In the genomic region with DNA sequence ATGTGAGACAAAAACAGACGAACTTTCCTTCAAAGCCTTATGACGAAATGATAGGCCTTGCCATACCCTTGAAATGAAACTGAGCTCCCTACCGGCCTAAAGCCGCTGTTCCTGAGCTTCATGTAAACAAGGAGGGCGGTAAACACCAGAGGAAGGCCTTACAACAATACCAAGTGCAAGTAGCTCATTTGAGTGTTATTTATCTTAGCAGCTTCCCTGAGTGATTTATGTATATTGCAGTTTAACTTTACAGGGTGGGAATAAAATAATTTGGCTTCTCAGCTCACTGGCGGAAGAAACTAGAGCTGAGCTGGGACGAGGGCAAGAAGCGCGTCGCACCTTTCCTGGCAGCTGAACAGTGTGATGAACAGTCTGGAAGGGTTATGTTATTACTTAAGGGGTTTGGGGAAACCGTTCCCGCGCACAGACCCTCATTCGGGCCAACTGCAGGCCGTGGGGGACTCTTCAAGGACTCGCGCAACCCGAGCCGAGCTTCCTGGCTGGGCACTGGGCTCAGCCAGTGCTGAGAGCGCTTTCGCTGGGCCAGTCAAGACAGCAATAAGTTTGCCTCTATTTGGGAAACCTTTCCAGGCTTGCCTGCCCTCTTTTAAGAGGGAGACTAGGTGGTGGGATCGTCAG, we compare ENCODE assay signal across 8 cellular contexts.
DNase-seq lines count a peak whose midpoint lies in the region; ATAC-seq, FAIRE-seq and TF ChIP-seq lines count a peak whose summit lies in the region.

No MANE protein-coding gene starts in this region.

- peak overlapping the region; percentile 91 for H3K27ac ChIP-seq in AG04450 (ENCODE audit: low read depth, low read length)

- peaks cover 40% of the 10 kb centered on the region for H3K27me3 ChIP-seq in AG04450 (ENCODE audit: control insufficient read depth, insufficient read depth, low read length)

- H3K27ac Mint-ChIP-seq in neural crest cell (ENCODE audit: unreplicated experiment) = no peak overlapping the region

- no peak for TF ChIP-seq POLR2A in GM12891 (IDR thresholded peaks at IDR 0.05; ENCODE audit: low read depth, low read length)

- H3K4me1 Mint-ChIP-seq in neural crest cell = peaks cover 68% of the 10 kb centered on the region

- H3K4me3 Mint-ChIP-seq in neural crest cell = peak overlapping the region; percentile 89

- no peak for TF ChIP-seq CTCF in AG04450 (IDR thresholded peaks at IDR 0.05; ENCODE audit: low read depth, low read length)
- no peak for TF ChIP-seq CTCF in neural crest cell (conservative IDR thresholded peaks at IDR 0.05)

- peaks cover 27% of the 10 kb centered on the region; the same call in 1 of the 2 replicates for H3K9me3 ChIP-seq in AG04450 (ENCODE audit: control insufficient read depth, insufficient read depth, low read length)

- CTCF ChIA-PET in AG04450 (lab: Charles Lee) = interaction anchor here (0.8 to 0.9 kb wide), 2 partner anchors 12 to 128 kb away, joined by 3 read pairs; no protein-coding TSS in a partner anchor

- no peak for DNase-seq in AG04450 (ENCODE audit: low read depth, low spot score)
- DNase-seq in GM12891 (ENCODE audit: insufficient read length, low spot score) = no peak
- DNase-seq in RPMI8226 = peak; percentile 51
- peak; percentile 14 for DNase-seq in effector CD4-positive, alpha-beta T cell
- no peak for DNase-seq in neural crest cell (ENCODE audit: low read depth, low spot score)
- DNase-seq in 8988T = no peak
- DNase-seq in NCI-H524 treated with DMSO at 0.1 percent for 48 hours (lab: John Stamatoyannopoulos, UW) = no peak

- H3K27me3 Mint-ChIP-seq in neural crest cell (ENCODE audit: low read depth) = peaks cover 82% of the 10 kb centered on the region

- peak overlapping the region; percentile 88 for H3K4me3 ChIP-seq in AG04450 (ENCODE audit: low read depth, low read length)

- no peak for ATAC-seq in HG03196 (IDR thresholded peaks at IDR 0.05; ENCODE audit: unreplicated experiment)

- POLR2A ChIA-PET in AG04450 (lab: Yijun Ruan, JAX) = interaction anchor here (1.6 kb wide), 1 partner anchor 417 kb away, joined by 3 read pairs; no protein-coding TSS in a partner anchor

- peak; percentile 48 for FAIRE-seq in GM12891 (lab: Jason Lieb, UNC)

- no peaks in the 10 kb centered on the region for H3K9me3 Mint-ChIP-seq in neural crest cell

- H3K36me3 Mint-ChIP-seq in neural crest cell (ENCODE audit: low read depth) = peaks cover 3% of the 10 kb centered on the region

TF ChIP-seq in GM12891, 5 proteins besides CTCF, POLR2A, EP300 and RAD21:
- TF ChIP-seq SPI1 (IDR thresholded peaks at IDR 0.05; ENCODE audit: low read depth, low read length) = no peak
- no peak for TF ChIP-seq PAX5 (IDR thresholded peaks at IDR 0.05; ENCODE audit: insufficient read depth, low read length, severe bottlenecking)
- no peak for TF ChIP-seq POU2F2 (IDR thresholded peaks at IDR 0.05; ENCODE audit: low read depth, low read length)
- TF ChIP-seq POLR2AphosphoS5 (IDR thresholded peaks at IDR 0.05; ENCODE audit: low read depth, low read length) = no peak
- TF ChIP-seq TAF1 (IDR thresholded peaks at IDR 0.05; ENCODE audit: low read depth, low read length) = no peak
TF ChIP-seq in GM12891: peak in this region for 0.

Comparison
In these comparisons a context has a peak if more than half of its experiments do, and no peak if none do; other contexts are left out.
1. DNase-seq: peak in RPMI8226 (single experiment) and effector CD4-positive, alpha-beta T cell (single experiment); none in AG04450 (single experiment), GM12891 (single experiment), neural crest cell (single experiment), 8988T (single experiment) and NCI-H524 treated with DMSO at 0.1 percent for 48 hours (single experiment).